ENCODE assay signal across 17 cellular contexts in genomic region chr2:204069804-204070203, GRCh38.
"Had no signal": no experiment of that assay in that cellular context is flagged by ENCODE, and none has a peak within 500 bp of the region (broad histone marks: within the 10 kb centered on the region; RNA-seq: fewer than 3 reads in every experiment).

No MANE protein-coding gene starts in this region.

- H3K27ac Mint-ChIP-seq: natural killer cell treated with Interleukin-12 subunit alpha and Interleukin-12 subunit beta and Interleukin-15 and Interleukin-18, amount 100 ng/mL, for 72 hours had no signal

- ATAC-seq: gastrocnemius medialis; heart right ventricle; lower lobe of right lung; natural killer cell treated with Interleukin-12 subunit alpha and Interleukin-12 subunit beta and Interleukin-15 and Interleukin-18, amount 100 ng/mL, for 72 hours; pancreas; sciatic nerve had no signal

- H3K9me3 Mint-ChIP-seq: natural killer cell treated with Interleukin-12 subunit alpha and Interleukin-12 subunit beta and Interleukin-15 and Interleukin-18, amount 100 ng/mL, for 72 hours had no signal

- H3K36me3 ChIP-seq: gastrocnemius medialis, heart right ventricle, left ventricle myocardium inferior, lower lobe of right lung, pancreas, stomach, thoracic aorta, transverse colon had no signal

- H3K4me3 ChIP-seq: gastrocnemius medialis, heart right ventricle, left ventricle myocardium inferior, lower lobe of right lung, pancreas, stomach, thoracic aorta, transverse colon had no signal

- H3K9me3 ChIP-seq: gastrocnemius medialis, lower lobe of right lung, pancreas, stomach, thoracic aorta, transverse colon had no signal

- H3K27me3 ChIP-seq: gastrocnemius medialis, pancreas had no signal

- H3K4me3 Mint-ChIP-seq: natural killer cell treated with Interleukin-12 subunit alpha and Interleukin-12 subunit beta and Interleukin-15 and Interleukin-18, amount 100 ng/mL, for 72 hours had no signal

- H3K36me3 Mint-ChIP-seq: natural killer cell treated with Interleukin-12 subunit alpha and Interleukin-12 subunit beta and Interleukin-15 and Interleukin-18, amount 100 ng/mL, for 72 hours had no signal

- DNase-seq: dermis blood vessel endothelial cell; gastrocnemius medialis; heart right ventricle; islet precursor cell; left ventricle myocardium inferior; lower lobe of right lung; mesenchymal stem cell; midbrain; occipital lobe; pancreas; stimulated activated naive CD4-positive, alpha-beta T cell; stomach; substantia nigra; transverse colon had no signal

- H3K27ac ChIP-seq: gastrocnemius medialis, heart right ventricle, left ventricle myocardium inferior, lower lobe of right lung, pancreas, stomach, thoracic aorta, transverse colon had no signal

- FAIRE-seq: pancreas had no signal

- H3K4me1 ChIP-seq: gastrocnemius medialis, heart right ventricle, left ventricle myocardium inferior, lower lobe of right lung, pancreas, stomach, transverse colon had no signal
